In genomic region chr17:16363749-16364536, GRCh38 we compare ENCODE assay signal across 7 cellular contexts. TPM values are rescaled to one million over a fixed set of nuclear protein-coding genes. Genes with fewer than 3 reads are reported as not detected.
A peak's percentile ranks its signal among the peaks of the same experiment; 100 is the strongest.
DNase-seq lines count a peak whose midpoint lies in the region; ATAC-seq, FAIRE-seq and TF ChIP-seq lines count a peak whose summit lies in the region.

No MANE protein-coding gene starts in this region.

- H3K27me3 ChIP-seq in dorsolateral prefrontal cortex, result no peaks in the 10 kb centered on the region

- intact Hi-C loops in dorsolateral prefrontal cortex (cut with DNase I), result loop anchor here in 1 of 2 donors (1.0 to 5.0 kb wide), 3 partner anchors 11 to 88 kb away; partner anchors contain the start of gene CENPV

- peak; percentile 84 to 98 (median 94) for TF ChIP-seq CTCF in dorsolateral prefrontal cortex (IDR thresholded peaks at IDR 0.05 in 54 of 56, conservative IDR thresholded peaks at IDR 0.05 in 2 of 56; ENCODE audit: low read depth in 1 of 56, partially characterized antibody in 56 of 56)

- no peak for TF ChIP-seq POLR2A in GM12891 (IDR thresholded peaks at IDR 0.05; ENCODE audit: low read depth, low read length)

- H3K4me3 ChIP-seq in dorsolateral prefrontal cortex, result peak overlapping the region in 2 of 59 donors; percentile 7 to 15

- ATAC-seq in HG03139 (IDR thresholded peaks at IDR 0.05; ENCODE audit: unreplicated experiment), result peak; percentile 76

- peak overlapping the region in 57 of 59 donors; percentile 1 to 84 (median 71) for H3K27ac ChIP-seq in dorsolateral prefrontal cortex

- FAIRE-seq in GM12891 (lab: Jason Lieb, UNC), result peak; percentile 87

- DNase-seq in GM12891 (ENCODE audit: insufficient read length, low spot score) (peak; percentile 52), NCI-H748 (lab: John Stamatoyannopoulos, UW; ENCODE audit: unreplicated experiment) (peak; percentile 84), dorsolateral prefrontal cortex (peak; percentile 72 to 93 (median 79)), medulla oblongata (ENCODE audit: extremely low spot score) (peak; percentile 91)
- peak; percentile 72 for DNase-seq in activated CD4-positive, alpha-beta T cell treated with anti-CD3 and anti-CD28 coated beads, Interleukin-2, amount 50 U/mL, for 1 hour
- DNase-seq in stimulated activated CD8-positive, alpha-beta memory T cell treated with anti-CD3 and anti-CD28 coated beads, Interleukin-2, amount 100 ng/mL, for 1 hour (ENCODE audit: low read depth in 2 of 2), result peak; percentile 38 to 54

TF ChIP-seq in GM12891, 5 proteins besides CTCF, POLR2A, EP300 and RAD21:
- no peak for TF ChIP-seq SPI1 (IDR thresholded peaks at IDR 0.05; ENCODE audit: low read depth, low read length)
- TF ChIP-seq POU2F2 (IDR thresholded peaks at IDR 0.05; ENCODE audit: low read depth, low read length), result 0 out of 2 replicates have a peak, but pooled peaks have one; percentile 41

RNA-seq across cellular contexts. Expression of gene CENPV, which starts 10.7 kb away (rescaled TPM):
- polyA plus RNA-seq in GM12891 (2012; ENCODE audit: low read depth, missing spikeins), result 57.4 TPM
- total RNA-seq in dorsolateral prefrontal cortex, result 10 to 100 TPM; 24.6 to 89.3 (median 51.6) TPM

RNA-seq across cellular contexts. Expression of gene UBB, which starts 16.9 kb away (rescaled TPM):
- 1,983 TPM for polyA plus RNA-seq in GM12891 (2012; ENCODE audit: low read depth, missing spikeins)
- 1,000 to 10,000 TPM in 119 of 120 experiments, 100 to 1,000 TPM in 1; 963 to 2,431 (median 1,830) TPM for total RNA-seq in dorsolateral prefrontal cortex

RNA-seq across cellular contexts. Expression of gene TRPV2, which starts 51.4 kb away (rescaled TPM):
- polyA plus RNA-seq in GM12891 (2012; ENCODE audit: low read depth, missing spikeins), result 49.5 TPM
- 10 to 100 TPM in 114 of 120 experiments, 1 to 10 TPM in 6; 7.6 to 32.7 (median 16.2) TPM for total RNA-seq in dorsolateral prefrontal cortex
